Comparison of ENCODE assay signal across 19 cellular contexts in the genomic region with DNA sequence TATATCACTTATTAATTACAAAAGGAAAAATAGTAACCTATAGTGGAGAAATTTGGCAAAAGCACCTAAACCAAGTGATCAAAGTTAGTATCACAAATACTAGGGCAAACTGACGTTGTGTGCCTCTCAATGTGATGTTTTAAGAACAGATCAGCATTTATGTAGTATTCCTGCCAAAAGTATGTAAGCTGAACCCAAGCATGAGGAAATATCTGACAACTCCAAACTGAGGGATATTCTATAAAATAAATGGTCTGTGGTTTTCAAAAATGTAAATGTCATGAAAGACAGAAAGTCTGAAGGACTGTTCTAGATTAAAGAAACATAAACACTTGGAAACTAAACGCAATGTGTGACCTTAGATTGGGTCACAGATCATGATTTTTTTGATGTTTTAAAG.
"Had no signal": no experiment of that assay in that cellular context is flagged by ENCODE, and none has a peak within 500 bp of the region (broad histone marks: within the 10 kb centered on the region; RNA-seq: fewer than 3 reads in every experiment).

No MANE protein-coding gene starts in this region.

- H3K36me3 ChIP-seq: gastrocnemius medialis, heart left ventricle, ovary, sigmoid colon, stomach, thoracic aorta had no signal

- H3K9me3 ChIP-seq: gastrocnemius medialis, mucosa of descending colon, ovary, stomach, thoracic aorta had no signal

- H3K4me1 ChIP-seq: gastrocnemius medialis, heart left ventricle, sigmoid colon, stomach had no signal

- H3K27me3 ChIP-seq: gastrocnemius medialis, heart left ventricle, ovary, sigmoid colon, stomach had no signal

- H3K4me3 ChIP-seq: gastrocnemius medialis, heart left ventricle, mucosa of descending colon, ovary, sigmoid colon, stomach, thoracic aorta had no signal

- H3K27ac ChIP-seq: gastrocnemius medialis, heart left ventricle, ovary, sigmoid colon, stomach, thoracic aorta had no signal

- DNase-seq: activated CD4-positive, alpha-beta T cell treated with anti-CD3 and anti-CD28 coated beads, Interleukin-2, amount 10 ng/mL, durations not matched to agents 24 days and 14 days; activated CD4-positive, CD25-positive, alpha-beta regulatory T cell; activated CD8-positive, alpha-beta memory T cell treated with anti-CD3 and anti-CD28 coated beads, Interleukin-2, amount 50 U/mL, for 48 hours; activated gamma-delta T cell; activated T-cell treated with anti-CD3 and anti-CD28 coated beads, Interleukin-2, amount 50 U/mL, for 72 hours; amygdala; endodermal cell; gastrocnemius medialis; heart left ventricle; islet precursor cell; mammary epithelial cell; mucosa of descending colon; naive thymus-derived CD4-positive, alpha-beta T cell; ovary; sigmoid colon; stimulated activated CD4-positive, alpha-beta T cell treated with anti-CD3 and anti-CD28 coated beads, Interleukin-12 subunit alpha, Interleukin-12 subunit beta, amount 100 ng/mL, for 4 hours; stimulated activated CD4-positive, alpha-beta T cell treated with anti-CD3 and anti-CD28 coated beads, Interleukin-2, amount 100 ng/mL, for 24 hours; stomach had no signal
